ENCODE assay signal across 1 cellular context in the genomic region with DNA sequence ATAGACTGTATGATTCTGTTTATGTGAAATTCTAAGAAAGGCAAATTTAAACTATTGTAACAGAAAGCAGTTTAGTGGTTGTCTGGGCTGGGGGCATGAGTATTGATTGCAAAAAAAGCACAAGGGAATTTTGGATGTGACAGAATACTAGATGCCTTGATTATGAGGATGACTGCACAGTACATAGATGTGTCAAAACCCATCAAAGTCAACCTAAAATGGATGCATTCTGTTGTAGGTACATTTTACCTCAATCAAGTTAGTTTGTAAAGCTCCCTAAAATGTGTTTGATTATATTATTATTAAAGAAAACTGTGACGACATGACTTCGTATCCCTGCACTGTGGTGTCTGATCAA.
TF ChIP-seq lines count a peak whose summit lies in the region.

No MANE protein-coding gene starts in this region.

TF ChIP-seq in endothelial cell of umbilical vein, 7 proteins besides CTCF, POLR2A, EP300 and RAD21:
- TF ChIP-seq FOS (IDR thresholded peaks at IDR 0.05; ENCODE audit: borderline replicate concordance, insufficient read depth, low read length) = no peak
- TF ChIP-seq JUN (IDR thresholded peaks at IDR 0.05; ENCODE audit: borderline replicate concordance, insufficient read depth, insufficient read length, low read depth) = no peak
- TF ChIP-seq EZH2 (IDR thresholded peaks at IDR 0.05; ENCODE audit: borderline replicate concordance, low read depth, low read length, severe bottlenecking) = no peak
- TF ChIP-seq MYC (IDR thresholded peaks at IDR 0.05; ENCODE audit: low read depth, low read length) = no peak
- TF ChIP-seq, protein P1, sequence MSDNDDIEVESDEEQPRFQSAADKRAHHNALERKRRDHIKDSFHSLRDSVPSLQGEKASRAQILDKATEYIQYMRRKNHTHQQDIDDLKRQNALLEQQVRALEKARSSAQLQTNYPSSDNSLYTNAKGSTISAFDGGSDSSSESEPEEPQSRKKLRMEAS (IDR thresholded peaks at IDR 0.05; ENCODE audit: insufficient read depth, insufficient read length) = no peak
- no peak for TF ChIP-seq POLR2AphosphoS5 (IDR thresholded peaks at IDR 0.05; ENCODE audit: insufficient read depth, low read depth, low read length)
- no peak for TF ChIP-seq GATA2 (IDR thresholded peaks at IDR 0.05; ENCODE audit: insufficient read depth, insufficient read length, low read depth, low read length)
